8 cellular contexts compared by ENCODE assay signal in the genomic region with DNA sequence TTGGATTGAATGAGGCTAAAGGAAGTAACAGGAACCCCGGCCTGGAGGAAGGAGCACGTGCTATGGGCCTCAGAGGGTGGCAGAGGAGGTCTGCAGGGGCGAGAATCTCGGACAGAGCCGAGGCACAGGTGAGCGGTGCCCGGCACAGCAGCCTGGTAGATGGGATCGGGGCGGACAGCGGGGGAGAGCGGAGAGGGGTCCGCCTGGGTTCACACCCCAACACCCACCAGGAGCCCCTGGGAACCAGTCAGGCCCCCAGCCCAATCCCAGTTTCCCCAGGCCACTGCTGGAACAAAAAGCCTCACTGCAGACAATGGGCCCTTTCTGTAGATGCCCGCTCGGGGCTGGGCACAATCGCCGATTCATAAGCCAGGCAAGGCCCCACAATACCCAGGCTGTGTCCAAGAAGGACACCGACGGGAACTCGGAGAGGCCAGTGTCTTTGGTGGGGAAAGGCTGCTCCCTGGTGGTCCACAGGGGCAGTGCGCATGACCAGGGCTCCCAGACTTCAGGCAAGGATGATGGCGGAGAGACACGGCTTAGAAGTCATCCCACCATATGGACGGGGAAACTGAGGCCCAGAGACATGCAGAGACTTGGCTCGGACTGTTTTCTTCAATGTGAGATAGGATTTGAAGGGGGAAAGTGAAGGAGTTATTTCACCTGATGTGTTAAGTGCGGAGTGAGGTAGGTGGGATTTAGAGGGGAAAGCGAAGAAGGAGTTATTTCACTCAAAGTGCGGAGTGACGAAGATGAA.
A peak's percentile ranks its signal among the peaks of the same experiment; 100 is the strongest.
DNase-seq lines count a peak whose midpoint lies in the region; ATAC-seq, FAIRE-seq and TF ChIP-seq lines count a peak whose summit lies in the region.

No MANE protein-coding gene starts in this region.

- no peak overlapping the region for H3K4me3 Mint-ChIP-seq in osteocyte (ENCODE audit: unreplicated experiment)

- DNase-seq in DMS79 treated with DMSO at 0.1 percent for 48 hours (lab: John Stamatoyannopoulos, UW) (peak; percentile 6), DMS79 (lab: John Stamatoyannopoulos, UW) (no peak), HTR-8/SVneo (ENCODE audit: insufficient read length, low spot score) (peak; percentile 63), RWPE2 (ENCODE audit: low spot score) (no peak), osteocyte (ENCODE audit: extremely low spot score, unreplicated experiment) (peak; percentile 89), thyroid gland (peak; percentile 59 to 68)
- DNase-seq in activated effector memory CD4-positive, alpha-beta T cell treated with anti-CD3 and anti-CD28 coated beads, Interleukin-2, amount 50 U/mL, for 16 hours: peak; percentile 88

- H3K4me3 ChIP-seq in RWPE2 (ENCODE audit: severe bottlenecking) (no peak overlapping the region), gastroesophageal sphincter (no peak overlapping the region), thyroid gland (replicated peaks in 1 of 3) (no peak overlapping the region)

- WGBS in gastroesophageal sphincter (ENCODE audit: low coverage in 1 of 2), 2 donors: 11 to 41% methylated on average over 7 to 12 of the region's 28 CpGs
- 51 to 57% methylated on average over 25 to 27 of the region's 28 CpGs for WGBS in thyroid gland, 2 donors

- TF ChIP-seq CTCF in RWPE2 (IDR thresholded peaks at IDR 0.05; ENCODE audit: poor library complexity, severe bottlenecking) (peak; percentile 81), gastroesophageal sphincter (IDR thresholded peaks at IDR 0.05) (peak in 3 of 4 experiments; percentile 93 to 97 (median 95)), osteocyte (IDR thresholded peaks at IDR 0.05) (peak; percentile 97), thyroid gland (IDR thresholded peaks at IDR 0.05) (peak; percentile 79 to 95 (median 92))

- intact Hi-C loops in thyroid gland (cut with DNase I): loop anchor here (5.0 kb wide), 1 partner anchor 427 kb away; no protein-coding TSS in a partner anchor

- H3K27me3 ChIP-seq in RWPE2 (ENCODE audit: insufficient read depth, poor library complexity, severe bottlenecking): peaks cover 12% of the 10 kb centered on the region
- H3K27me3 ChIP-seq in gastroesophageal sphincter: peaks cover 44% of the 10 kb centered on the region
- no peaks in the 10 kb centered on the region for H3K27me3 ChIP-seq in thyroid gland

- no peaks in the 10 kb centered on the region for H3K27me3 Mint-ChIP-seq in osteocyte (ENCODE audit: unreplicated experiment)

- no peaks in the 10 kb centered on the region for H3K4me1 Mint-ChIP-seq in osteocyte (ENCODE audit: unreplicated experiment)

- H3K27ac Mint-ChIP-seq in osteocyte (ENCODE audit: unreplicated experiment): no peak overlapping the region

- TF ChIP-seq EP300 in gastroesophageal sphincter (IDR thresholded peaks at IDR 0.05): no peak

- no peaks in the 10 kb centered on the region for H3K4me1 ChIP-seq in RWPE2 (ENCODE audit: insufficient read depth, poor library complexity, severe bottlenecking)
- H3K4me1 ChIP-seq in gastroesophageal sphincter: peaks cover 0 to 4% (median 0%) of the 10 kb centered on the region in 3 donors
- no peaks in the 10 kb centered on the region for H3K4me1 ChIP-seq in thyroid gland

- H3K9me3 ChIP-seq in RWPE2 (ENCODE audit: severe bottlenecking): no peaks in the 10 kb centered on the region
- no peaks in the 10 kb centered on the region for H3K9me3 ChIP-seq in gastroesophageal sphincter
- no peaks in the 10 kb centered on the region for H3K9me3 ChIP-seq in thyroid gland

- H3K36me3 Mint-ChIP-seq in osteocyte (ENCODE audit: unreplicated experiment): no peaks in the 10 kb centered on the region

- FAIRE-seq in HTR-8/SVneo (lab: Jason Lieb, UNC): no peak

- TF ChIP-seq POLR2A in gastroesophageal sphincter (IDR thresholded peaks at IDR 0.05): no peak
- no peak for TF ChIP-seq POLR2A in thyroid gland (IDR thresholded peaks at IDR 0.05)

- H3K9me3 Mint-ChIP-seq in osteocyte (ENCODE audit: unreplicated experiment): no peaks in the 10 kb centered on the region

- ATAC-seq in RWPE2 (ENCODE audit: low read depth) (peak; percentile 77; the same call in 2 of the 3 replicates), gastroesophageal sphincter (peak; percentile 63)

- H3K36me3 ChIP-seq in RWPE2 (ENCODE audit: low read depth) (no peaks in the 10 kb centered on the region), gastroesophageal sphincter (no peaks in the 10 kb centered on the region), thyroid gland (no peaks in the 10 kb centered on the region)

- no peak overlapping the region for H3K27ac ChIP-seq in RWPE2 (ENCODE audit: poor library complexity, severe bottlenecking)
- H3K27ac ChIP-seq in gastroesophageal sphincter: no peak overlapping the region
- no peak overlapping the region for H3K27ac ChIP-seq in thyroid gland

Comparison
In these comparisons a context has a peak if more than half of its experiments do, and no peak if none do; other contexts are left out.
1. DNase-seq: peak in DMS79 treated with DMSO at 0.1 percent for 48 hours (single experiment), HTR-8/SVneo (single experiment), activated effector memory CD4-positive, alpha-beta T cell treated with anti-CD3 and anti-CD28 coated beads, Interleukin-2, amount 50 U/mL, for 16 hours (single experiment), osteocyte (single experiment) and thyroid gland (2 of 2); none in DMS79 (single experiment) and RWPE2 (single experiment).
2. Peak in every context shown above with its lines, with median percentiles within 50 percentile points of each other: CTCF ChIP-seq.